Comparison of ENCODE assay signal across 8 cellular contexts in genomic region chr15:91022075-91022831, GRCh38. TPM values are rescaled to one million over a fixed set of nuclear protein-coding genes. Genes with fewer than 3 reads are reported as not detected.
DNase-seq lines count a peak whose midpoint lies in the region; ATAC-seq and TF ChIP-seq lines count a peak whose summit lies in the region.

Gene VPS33B (minus strand): TSS chr15:91022594. CDS start chr15:91022249, 345 bp downstream.

- BruUV-seq in Panc1 (replicated peaks; lab: Mats Ljungman, UMichigan): no TSS peak

- in situ Hi-C loops in KBM-7 (cut with MboI; ENCODE audit: low pct_unique_long_range_greater_than_20kb, low sequenced_read_pairs) (no loop called here), Panc1 (cut with HindIII; ENCODE audit: low pct_unique_long_range_greater_than_20kb, low sequenced_read_pairs) (no loop called here)

- peak within 1 kb of the TSS; percentile 93 for H3K4me3 Mint-ChIP-seq in activated T-cell treated with anti-CD3 and anti-CD28 coated beads, Interleukin-2, amount 50 U/mL, for 4 hours

- H3K36me3 ChIP-seq in Panc1 (ENCODE audit: control insufficient read depth, insufficient read depth, low read length) (peaks cover 7% of the 10 kb centered on the region; the same call in 1 of the 2 replicates), esophagus squamous epithelium (peaks cover 0 to 13% (median 0%) of the 10 kb centered on the region in 3 donors)

- 0 to 1% methylated on average over 12 to 13 of the region's 48 CpGs for WGBS in esophagus squamous epithelium, 2 donors

- CTCF ChIA-PET in Panc1 (lab: Charles Lee): interaction anchor here (1.4 kb wide), 1 partner anchor 11 kb away, joined by 5 read pairs; no protein-coding TSS in a partner anchor

- ATAC-seq in GM21576 (IDR thresholded peaks at IDR 0.05; ENCODE audit: unreplicated experiment) (peak; percentile 73), Panc1 (peak; percentile 97)
- ATAC-seq in activated T-cell treated with anti-CD3 and anti-CD28 coated beads, Interleukin-2, amount 50 U/mL, for 4 hours: peak; percentile 88 to 91

- POLR2A ChIA-PET in Panc1 (lab: Charles Lee): interaction anchor here (0.6 to 0.7 kb wide), 2 partner anchors 26 to 508 kb away, joined by 5 to 11 read pairs; no protein-coding TSS in a partner anchor

- H3K27ac ChIP-seq in Panc1 (ENCODE audit: low read length): peak within 1 kb of the TSS; percentile 93
- H3K27ac ChIP-seq in esophagus squamous epithelium: peak within 1 kb of the TSS; percentile 80 to 90 (median 86)

- H3K27me3 Mint-ChIP-seq in activated T-cell treated with anti-CD3 and anti-CD28 coated beads, Interleukin-2, amount 50 U/mL, for 4 hours (ENCODE audit: low read depth): no peaks in the 10 kb centered on the region

- H3K27me3 ChIP-seq in Panc1 (ENCODE audit: control insufficient read depth, insufficient read depth, low read length): no peaks in the 10 kb centered on the region
- no peaks in the 10 kb centered on the region for H3K27me3 ChIP-seq in esophagus squamous epithelium

- H3K4me1 Mint-ChIP-seq in activated T-cell treated with anti-CD3 and anti-CD28 coated beads, Interleukin-2, amount 50 U/mL, for 4 hours (ENCODE audit: low read depth): peaks cover 38% of the 10 kb centered on the region

- H3K4me3 ChIP-seq in Panc1 (ENCODE audit: low read depth in 2 of 2, low read length in 2 of 2): peak within 1 kb of the TSS; percentile 84 to 95
- peak within 1 kb of the TSS; percentile 73 to 97 (median 94) for H3K4me3 ChIP-seq in esophagus squamous epithelium

- H3K9me3 Mint-ChIP-seq in activated T-cell treated with anti-CD3 and anti-CD28 coated beads, Interleukin-2, amount 50 U/mL, for 4 hours: no peaks in the 10 kb centered on the region

- peak in 2 of 4 donors; percentile 40 to 41 for TF ChIP-seq POLR2A in esophagus squamous epithelium (IDR thresholded peaks at IDR 0.05)

- intact Hi-C loops in Panc1 (cut with micrococcal nuclease; ENCODE audit: unreplicated experiment) (no loop called here), esophagus squamous epithelium (cut with DNase I) (loop anchor here (10.0 kb wide), 1 partner anchor 57 kb away; no protein-coding TSS in a partner anchor)

- H3K9me3 ChIP-seq in Panc1 (ENCODE audit: control insufficient read depth, insufficient read depth, low read depth, low read length) (no peaks in the 10 kb centered on the region), esophagus squamous epithelium (no peaks in the 10 kb centered on the region)

- peak; percentile 88 for DNase-seq in D341Med (ENCODE audit: low spot score)
- DNase-seq in KBM-7: peak; percentile 88
- DNase-seq in Panc1 (ENCODE audit: low read depth, low spot score): peak; percentile 52
- DNase-seq in activated T-cell treated with anti-CD3 and anti-CD28 coated beads, Interleukin-2, amount 50 U/mL, for 4 hours: peak; percentile 72
- peak; percentile 18 for DNase-seq in esophagus squamous epithelium (lab: John Stamatoyannopoulos, UW)
- peak; percentile 91 for DNase-seq in myocyte (ENCODE audit: low read depth)
- peak; percentile 66 to 70 for DNase-seq in stimulated activated CD8-positive, alpha-beta memory T cell treated with anti-CD3 and anti-CD28 coated beads, Interleukin-7, amount 100 ng/mL, for 4 hours (ENCODE audit: low read depth in 2 of 2)

- peaks cover 5% of the 10 kb centered on the region for H3K36me3 Mint-ChIP-seq in activated T-cell treated with anti-CD3 and anti-CD28 coated beads, Interleukin-2, amount 50 U/mL, for 4 hours (ENCODE audit: insufficient read depth)

- TF ChIP-seq CTCF in Panc1 (IDR thresholded peaks at IDR 0.05) (no peak), esophagus squamous epithelium (IDR thresholded peaks at IDR 0.05) (peak in 1 of 6 experiments; percentile 21)

- H3K4me1 ChIP-seq in Panc1 (ENCODE audit: control insufficient read depth, insufficient read depth, low read length): peaks cover 6% of the 10 kb centered on the region; the same call in 1 of the 2 replicates
- H3K4me1 ChIP-seq in esophagus squamous epithelium: peaks cover 15 to 36% (median 17%) of the 10 kb centered on the region in 3 donors

RNA-seq across cellular contexts. Expression of gene VPS33B, which starts in this region (rescaled TPM):
- total RNA-seq in Panc1 (2021; ENCODE audit: unreplicated experiment): 16.3 TPM
- polyA plus RNA-seq in Panc1 (2012; ENCODE audit: insufficient read length): 17.2 TPM
- total RNA-seq in activated T-cell treated with anti-CD3 and anti-CD28 coated beads, Interleukin-2, amount 50 U/mL, for 4 hours: 10 to 100 TPM; 20.9 to 22.4 (median 21.9) TPM
- 1 to 10 TPM; 3.3 to 9.0 (median 8.1) TPM for total RNA-seq in esophagus squamous epithelium
- total RNA-seq in myocyte: 8.3 and 13.4 TPM in 2 replicates
- polyA plus RNA-seq in myocyte (2012): 10.3 TPM

Comparison
In these comparisons a context has a peak if more than half of its experiments do, and no peak if none do; other contexts are left out.
1. Peak in every context shown above with its lines: DNase-seq, ATAC-seq, H3K4me3 ChIP-seq and H3K27ac ChIP-seq.
2. DNase-seq: peak in every context shown above with its lines; median percentile 91 in myocyte; 88 in D341Med; 88 in KBM-7; 72 in activated T-cell treated with anti-CD3 and anti-CD28 coated beads, Interleukin-2, amount 50 U/mL, for 4 hours; 68 in stimulated activated CD8-positive, alpha-beta memory T cell treated with anti-CD3 and anti-CD28 coated beads, Interleukin-7, amount 100 ng/mL, for 4 hours; 52 in Panc1; 18 in esophagus squamous epithelium.